In genomic region chr4:176872461-176872860, GRCh38 we compare ENCODE assay signal across 25 cellular contexts.
DNase-seq lines count a peak whose midpoint lies in the region; ATAC-seq, FAIRE-seq and TF ChIP-seq lines count a peak whose summit lies in the region.
"Had no signal": no experiment of that assay in that cellular context is flagged by ENCODE, and none has a peak within 500 bp of the region (broad histone marks: within the 10 kb centered on the region; RNA-seq: fewer than 3 reads in every experiment).

No MANE protein-coding gene starts in this region.

- SMC1A ChIA-PET in GM12878 (lab: Charles Lee; ENCODE audit: uncharacterized antibody, unreplicated experiment) = no interaction called here

- no peak overlapping the region for H3K4me2 ChIP-seq in GM12878 (ENCODE audit: control insufficient read depth, insufficient read depth)

- no peaks in the 10 kb centered on the region for H3K79me2 ChIP-seq in GM12878 (ENCODE audit: control insufficient read depth, insufficient read depth, low read length)

- POLR2A ChIA-PET in GM12878 (lab: Charles Lee) = no interaction called here

- no peak for FAIRE-seq in GM12878 (lab: Jason Lieb, UNC)
- FAIRE-seq: A204.1, GM18507 had no signal

- WGBS in GM12878 (ENCODE audit: insufficient coverage, insufficient replicate concordance, low lambda C conversion rate, missing lambda C conversion rate) = 10% methylated on average over 3 of the region's 3 CpGs

- H3K27me3 ChIP-seq in GM12878 (replicated peaks in 1 of 2; ENCODE audit: control insufficient read depth in 2 of 2, insufficient read depth in 2 of 2, low read length in 1 of 2) = no peaks in the 10 kb centered on the region
- H3K27me3 ChIP-seq in uterus = no peaks in the 10 kb centered on the region
- H3K27me3 ChIP-seq: BE2C had no signal

- RAD21 ChIA-PET in GM12878 (lab: Charles Lee; ENCODE audit: unreplicated experiment) = no interaction called here

- TF ChIP-seq POLR2A in GM12878 (IDR thresholded peaks at IDR 0.05; ENCODE audit: low read depth, low read length) (no peak), uterus (IDR thresholded peaks at IDR 0.05) (no peak)

- in situ Hi-C loops in GM12878 (cut with MboI) = no loop called here

- H3K36me3 ChIP-seq in GM12878 (ENCODE audit: control insufficient read depth in 2 of 2, insufficient read depth in 2 of 2, low read length in 1 of 2) (no peaks in the 10 kb centered on the region), uterus (no peaks in the 10 kb centered on the region)
- H3K36me3 ChIP-seq: BE2C had no signal

- H3K9ac ChIP-seq in GM12878 (ENCODE audit: control insufficient read depth, insufficient read depth, low read length) = no peak overlapping the region

- no peaks in the 10 kb centered on the region for H4K20me1 ChIP-seq in GM12878 (ENCODE audit: control insufficient read depth, insufficient read depth)

- DNase-seq in ELR (ENCODE audit: low read depth) (peak; percentile 52), NOMO-1 treated with dmso at 0.1 percent for 144 hours (lab: John Stamatoyannopoulos, UW; ENCODE audit: unreplicated experiment) (peak; percentile 4), GM12878 (ENCODE audit: low read depth, low spot score) (no peak), kidney tubule cell (ENCODE audit: low spot score) (peak; percentile 19), uterus (no peak), left colon (no peak), HuH-7 (ENCODE audit: low spot score) (no peak)
- DNase-seq: BE2C, DMS79 treated with DMSO at 0.1 percent for 48 hours, GOT3, KBM-7, NCI-H1092 treated with DMSO at 0.1 percent for 48 hours, NCI-H1436 treated with DMSO at 0.1 percent for 48 hours, NCI-H2029, NCI-H2227 treated with DMSO at 0.1 percent for 48 hours, NCI-H510A, NCI-H748 treated with DMSO at 0.1 percent for 48 hours, OCI-M1, RPMI8226, SHP77 had no signal

- H2AFZ ChIP-seq in GM12878 (ENCODE audit: control insufficient read depth, low read depth, low read length) = no peak overlapping the region

- no peak for TF ChIP-seq EP300 in GM12878 (IDR thresholded peaks at IDR 0.05; ENCODE audit: borderline replicate concordance in 1 of 2, control insufficient read depth in 1 of 2, low read depth in 2 of 2, low read length in 2 of 2)

- BruUV-seq in GM12878 (replicated peaks; lab: Mats Ljungman, UMichigan) = no TSS peak

- no peaks in the 10 kb centered on the region for H3K9me3 ChIP-seq in GM12878 (replicated peaks; ENCODE audit: control insufficient read depth, insufficient read depth, low read length)
- H3K9me3 ChIP-seq in uterus = no peaks in the 10 kb centered on the region
- H3K9me3 ChIP-seq: BE2C had no signal

- intact Hi-C loops in GM12878 (cut with micrococcal nuclease; ENCODE audit: unreplicated experiment) = no loop called here
- intact Hi-C loops in uterus (cut with DNase I; ENCODE audit: low total_unique reads) = no loop called here
- intact Hi-C loops in left colon (cut with DNase I, micrococcal nuclease) = no loop called here

- H3K27ac ChIP-seq in GM12878 (ENCODE audit: control insufficient read depth, insufficient read depth) (no peak overlapping the region), uterus (no peak overlapping the region)
- H3K27ac ChIP-seq: SK-N-MC had no signal

- H3K4me3 ChIP-seq in GM12878 (no peak overlapping the region), uterus (no peak overlapping the region)
- H3K4me3 ChIP-seq: SK-N-MC had no signal

- TF ChIP-seq RAD21 in GM12878 (IDR thresholded peaks at IDR 0.05; ENCODE audit: insufficient read depth, low read depth, low read length) = no peak

- H3K4me1 ChIP-seq in GM12878 (ENCODE audit: control insufficient read depth, insufficient read depth, low read length) (no peaks in the 10 kb centered on the region), uterus (no peaks in the 10 kb centered on the region)
- H3K4me1 ChIP-seq: BE2C had no signal

- CTCF ChIA-PET in GM12878 (lab: Yijun Ruan, JAX) = no interaction called here

- ATAC-seq in GM12878 (no peak; the same call in 2 of the 3 replicates), left colon (no peak), HG02623 (IDR thresholded peaks at IDR 0.05; ENCODE audit: unreplicated experiment) (no peak)
- ATAC-seq: HCT116 had no signal

- TF ChIP-seq CTCF in GM12878 (IDR thresholded peaks at IDR 0.05 in 2 of 3, conservative IDR thresholded peaks at IDR 0.05 in 1 of 3; ENCODE audit: control insufficient read depth in 2 of 3, extremely low read depth in 1 of 3, insufficient read depth in 1 of 3, low read depth in 3 of 3, low read length in 3 of 3) = no peak
- no peak for TF ChIP-seq CTCF in uterus (IDR thresholded peaks at IDR 0.05)

TF ChIP-seq in GM12878, 131 proteins besides CTCF, POLR2A, EP300 and RAD21 (continues in another document):
- TF ChIP-seq SP1 (IDR thresholded peaks at IDR 0.05; ENCODE audit: low read depth, low read length) (no peak), HDAC6 (IDR thresholded peaks at IDR 0.05; ENCODE audit: unreplicated experiment) (no peak), CHD4 (IDR thresholded peaks at IDR 0.05) (no peak), ATF3 (IDR thresholded peaks at IDR 0.05; ENCODE audit: borderline replicate concordance, extremely low read depth, low read depth, low read length) (no peak), TARDBP (IDR thresholded peaks at IDR 0.05; ENCODE audit: borderline replicate concordance) (no peak), BMI1 (IDR thresholded peaks at IDR 0.05; ENCODE audit: borderline replicate concordance) (0 out of 2 replicates have a peak, but pooled peaks have one; percentile 20), ZSCAN29 (IDR thresholded peaks at IDR 0.05) (no peak), NRF1 (conservative IDR thresholded peaks at IDR 0.05; ENCODE audit: low read depth, low read length) (no peak), IKZF2 (IDR thresholded peaks at IDR 0.05) (peak in 1 of 2 experiments; percentile 13; a peak in 1 of 4 replicates), BCL11A (IDR thresholded peaks at IDR 0.05; ENCODE audit: low read depth, low read length) (no peak), ZNF622 (IDR thresholded peaks at IDR 0.05) (no peak), RELB (IDR thresholded peaks at IDR 0.05; ENCODE audit: low read depth) (no peak), IKZF1 (conservative IDR thresholded peaks at IDR 0.05) (peak; percentile 35), SKIL (IDR thresholded peaks at IDR 0.05; ENCODE audit: low read depth, poor library complexity, severe bottlenecking) (no peak), ZNF274 (IDR thresholded peaks at IDR 0.05; ENCODE audit: insufficient read depth, insufficient read length) (no peak)

Comparison
In these comparisons a context has a peak if more than half of its experiments do, and no peak if none do; other contexts are left out.
1. DNase-seq: peak in ELR (single experiment), NOMO-1 treated with dmso at 0.1 percent for 144 hours (single experiment) and kidney tubule cell (single experiment); none in GM12878 (single experiment), uterus (0 of 2), left colon (0 of 2) and HuH-7 (single experiment).